Comparison of ENCODE assay signal across 17 cellular contexts in genomic region chr4:154720618-154721267, GRCh38. TPM values are rescaled to one million over a fixed set of nuclear protein-coding genes. Genes with fewer than 3 reads are reported as not detected.
"Had no signal": no experiment of that assay in that cellular context is flagged by ENCODE, and none has a peak within 500 bp of the region (broad histone marks: within the 10 kb centered on the region; RNA-seq: fewer than 3 reads in every experiment).

No MANE protein-coding gene starts in this region.

- H3K4me1 ChIP-seq: body of pancreas, esophagus muscularis mucosa had no signal

- H3K27ac Mint-ChIP-seq: activated naive CD4-positive, alpha-beta T cell treated with anti-CD3 and anti-CD28 coated beads, Interleukin-2, amount 10 ng/mL, durations not matched to agents 7 days and 5 days; activated T-helper 2 cell treated with anti-CD3 and anti-CD28 coated beads, Interferon-gamma antibody, Interleukin-2, Interleukin-4, amounts not matched to agents 10 μg/mL and 5 μg/mL and 100 μg/mL, durations not matched to agents 14 hours and 24 hours and 36 hours; dendritic cell treated with granulocyte-macrophage colony-stimulating factor and Interleukin-4, amounts not matched to agents 40 ng/mL and 50 ng/mL, for 4 days; T-cell had no signal

- H3K36me3 ChIP-seq: esophagus muscularis mucosa had no signal

- H3K4me3 ChIP-seq: body of pancreas, esophagus muscularis mucosa had no signal

- H3K27ac ChIP-seq: body of pancreas, esophagus muscularis mucosa, VCaP had no signal

- ATAC-seq: body of pancreas, left lobe of liver, T-cell had no signal

- H3K4me3 Mint-ChIP-seq: activated naive CD4-positive, alpha-beta T cell treated with anti-CD3 and anti-CD28 coated beads, Interleukin-2, amount 10 ng/mL, durations not matched to agents 7 days and 5 days; dendritic cell treated with granulocyte-macrophage colony-stimulating factor and Interleukin-4, amounts not matched to agents 40 ng/mL and 50 ng/mL, for 4 days; T-cell had no signal

- H3K9me3 Mint-ChIP-seq: activated naive CD4-positive, alpha-beta T cell treated with anti-CD3 and anti-CD28 coated beads, Interleukin-2, amount 10 ng/mL, durations not matched to agents 7 days and 5 days; activated T-helper 2 cell treated with anti-CD3 and anti-CD28 coated beads, Interferon-gamma antibody, Interleukin-2, Interleukin-4, amounts not matched to agents 10 μg/mL and 5 μg/mL and 100 μg/mL, durations not matched to agents 14 hours and 24 hours and 36 hours; dendritic cell treated with granulocyte-macrophage colony-stimulating factor and Interleukin-4, amounts not matched to agents 40 ng/mL and 50 ng/mL, for 4 days; T-cell had no signal

- H3K4me1 Mint-ChIP-seq: T-cell had no signal

- H3K36me3 Mint-ChIP-seq: activated naive CD4-positive, alpha-beta T cell treated with anti-CD3 and anti-CD28 coated beads, Interleukin-2, amount 10 ng/mL, durations not matched to agents 7 days and 5 days; T-cell had no signal

- H3K27me3 Mint-ChIP-seq: activated naive CD4-positive, alpha-beta T cell treated with anti-CD3 and anti-CD28 coated beads, Interleukin-2, amount 10 ng/mL, durations not matched to agents 7 days and 5 days; dendritic cell treated with granulocyte-macrophage colony-stimulating factor and Interleukin-4, amounts not matched to agents 40 ng/mL and 50 ng/mL, for 4 days had no signal

- H3K9me3 ChIP-seq: body of pancreas, esophagus muscularis mucosa had no signal

- H3K27me3 ChIP-seq: body of pancreas had no signal

- DNase-seq: activated CD4-positive, alpha-beta T cell treated with anti-CD3 and anti-CD28 coated beads for 4 hours; activated naive CD4-positive, alpha-beta T cell treated with anti-CD3 and anti-CD28 coated beads, Interleukin-2, amount 10 ng/mL, durations not matched to agents 7 days and 5 days; amniotic stem cell; body of pancreas; cerebellar nuclear complex; mesenchymal stem cell; stimulated activated CD4-positive, alpha-beta T cell treated with anti-CD3 and anti-CD28 coated beads, Interleukin-12 subunit alpha, Interleukin-12 subunit beta, amount 100 ng/mL, for 4 hours; stimulated activated naive CD4-positive, alpha-beta T cell; T-cell had no signal

RNA-seq across cellular contexts. Expression of gene LRAT, which starts 23.1 kb away (rescaled TPM):
- total RNA-seq: fibroblast of villous mesenchyme, osteocyte, pulmonary artery endothelial cell, T-cell had no signal
